ENCODE assay signal across 21 cellular contexts in the genomic region with DNA sequence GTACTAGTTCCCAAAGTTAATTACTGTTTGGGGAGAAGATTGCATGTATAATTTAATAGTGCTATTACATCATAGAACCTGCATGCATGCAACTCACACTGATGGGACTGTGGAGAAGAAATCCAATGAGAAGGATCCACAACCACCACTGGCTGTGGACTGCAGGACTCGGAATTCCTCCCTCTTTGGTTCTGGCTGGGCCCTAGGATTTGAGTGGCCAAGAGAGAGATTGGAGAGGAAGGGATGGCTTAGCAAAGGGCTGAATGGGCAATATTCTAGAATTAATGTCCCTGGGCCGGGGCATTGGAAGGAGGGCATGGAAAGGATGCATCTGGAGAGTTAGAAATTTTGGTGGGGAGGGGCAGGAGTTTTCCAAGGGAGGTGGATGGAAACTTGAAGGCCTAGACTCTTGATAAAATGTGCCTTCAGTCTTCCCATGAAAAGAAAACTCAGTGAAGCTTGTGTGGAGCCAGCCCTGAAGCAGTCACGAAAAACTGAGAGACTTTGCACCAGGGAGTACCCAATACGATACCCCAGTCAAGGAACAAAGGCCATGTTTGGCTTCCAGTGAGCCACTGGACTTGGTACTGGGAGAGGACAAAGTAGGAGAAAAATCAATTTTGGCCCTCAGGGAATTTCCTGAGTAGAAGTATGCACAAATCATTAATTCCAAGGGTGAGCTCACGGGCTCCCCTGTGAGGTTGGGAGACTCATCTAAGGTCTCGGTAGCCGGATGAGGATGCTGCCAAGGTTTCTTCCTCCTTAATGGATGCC.
"Had no signal": no experiment of that assay in that cellular context is flagged by ENCODE, and none has a peak within 500 bp of the region (broad histone marks: within the 10 kb centered on the region; RNA-seq: fewer than 3 reads in every experiment).

No MANE protein-coding gene starts in this region.

- H3K4me3 ChIP-seq: colonic mucosa, hepatocyte, left lung, lower lobe of right lung, sigmoid colon, skin epidermis, stomach, thoracic aorta, transverse colon had no signal

- H3K27me3 ChIP-seq: colonic mucosa, hepatocyte, left lung, neutrophil, sigmoid colon, stomach, transverse colon had no signal

- ATAC-seq: left lung; lower lobe of right lung; naive thymus-derived CD4-positive, alpha-beta T cell had no signal

- DNase-seq: colonic mucosa; dermis blood vessel endothelial cell; erythroblast; foreskin melanocyte; head of caudate nucleus; left lung; lower lobe of right lung; mesendoderm; naive thymus-derived CD4-positive, alpha-beta T cell; nephron progenitor cell; posterior cingulate gyrus; sigmoid colon; stimulated activated CD4-positive, alpha-beta T cell treated with anti-CD3 and anti-CD28 coated beads, Interleukin-12 subunit alpha, Interleukin-12 subunit beta, amount 100 ng/mL, for 4 hours; stimulated activated naive CD4-positive, alpha-beta T cell; stomach; substantia nigra; transverse colon had no signal

- H3K9me3 ChIP-seq: colonic mucosa, left lung, lower lobe of right lung, neutrophil, sigmoid colon, stomach, thoracic aorta, transverse colon had no signal

- H3K4me3 Mint-ChIP-seq: naive thymus-derived CD4-positive, alpha-beta T cell; nephron progenitor cell had no signal

- H3K4me1 ChIP-seq: colonic mucosa had no signal

- H2AFZ ChIP-seq: hepatocyte had no signal

- H3K4me2 ChIP-seq: hepatocyte had no signal

- H3K27ac ChIP-seq: colonic mucosa, hepatocyte, left lung, lower lobe of right lung, neutrophil, sigmoid colon, skin epidermis, stomach, thoracic aorta, transverse colon had no signal

- H3K79me2 ChIP-seq: hepatocyte had no signal

- H3K27ac Mint-ChIP-seq: naive thymus-derived CD4-positive, alpha-beta T cell had no signal

- H3K36me3 Mint-ChIP-seq: naive thymus-derived CD4-positive, alpha-beta T cell had no signal

- H3K36me3 ChIP-seq: colonic mucosa, left lung, lower lobe of right lung, neutrophil, sigmoid colon, stomach, thoracic aorta, transverse colon had no signal
